In genomic region chrX:19709812-19710518, GRCh38 we compare ENCODE assay signal across 9 cellular contexts.
DNase-seq lines count a peak whose midpoint lies in the region; ATAC-seq, FAIRE-seq and TF ChIP-seq lines count a peak whose summit lies in the region.
"Had no signal": no experiment of that assay in that cellular context is flagged by ENCODE, and none has a peak within 500 bp of the region (broad histone marks: within the 10 kb centered on the region; RNA-seq: fewer than 3 reads in every experiment).

No MANE protein-coding gene starts in this region.

- no peak for DNase-seq in GM12891 (ENCODE audit: insufficient read length, low spot score)
- DNase-seq in RKO (ENCODE audit: low spot score), result peak; percentile 81
- DNase-seq in epithelial cell of prostate (ENCODE audit: low read depth, low spot score), result peak; percentile 63
- DNase-seq in pulmonary artery endothelial cell (ENCODE audit: low read depth, low spot score), result peak; percentile 44
- DNase-seq in T-helper 9 cell, result no peak
- DNase-seq in T-helper 2 cell, result no peak
- DNase-seq: activated CD4-positive, alpha-beta T cell treated with anti-CD3 and anti-CD28 coated beads, Interleukin-2, amount 10 ng/mL, durations not matched to agents 24 days and 14 days; anterior cingulate cortex had no signal

- no peak for TF ChIP-seq POLR2A in GM12891 (IDR thresholded peaks at IDR 0.05; ENCODE audit: low read depth, low read length)

- peak; percentile 74 for FAIRE-seq in GM12891 (lab: Jason Lieb, UNC)

- no peak for ATAC-seq in GM21367 (IDR thresholded peaks at IDR 0.05; ENCODE audit: unreplicated experiment)

- H3K27ac ChIP-seq in epithelial cell of prostate, result peak overlapping the region; percentile 90

TF ChIP-seq in GM12891, 5 proteins besides CTCF, POLR2A, EP300 and RAD21:
- TF ChIP-seq SPI1 (IDR thresholded peaks at IDR 0.05; ENCODE audit: low read depth, low read length) (no peak), POU2F2 (IDR thresholded peaks at IDR 0.05; ENCODE audit: low read depth, low read length) (no peak), TAF1 (IDR thresholded peaks at IDR 0.05; ENCODE audit: low read depth, low read length) (no peak), PAX5 (IDR thresholded peaks at IDR 0.05; ENCODE audit: insufficient read depth, low read length, severe bottlenecking) (no peak), POLR2AphosphoS5 (IDR thresholded peaks at IDR 0.05; ENCODE audit: low read depth, low read length) (no peak)

Comparison
In these comparisons a context has a peak if more than half of its experiments do, and no peak if none do; other contexts are left out.
1. DNase-seq: peak in RKO (single experiment), epithelial cell of prostate (single experiment) and pulmonary artery endothelial cell (single experiment); none in GM12891 (single experiment), T-helper 9 cell (single experiment) and T-helper 2 cell (0 of 5).